ENCODE assay signal across 10 cellular contexts in the genomic region with DNA sequence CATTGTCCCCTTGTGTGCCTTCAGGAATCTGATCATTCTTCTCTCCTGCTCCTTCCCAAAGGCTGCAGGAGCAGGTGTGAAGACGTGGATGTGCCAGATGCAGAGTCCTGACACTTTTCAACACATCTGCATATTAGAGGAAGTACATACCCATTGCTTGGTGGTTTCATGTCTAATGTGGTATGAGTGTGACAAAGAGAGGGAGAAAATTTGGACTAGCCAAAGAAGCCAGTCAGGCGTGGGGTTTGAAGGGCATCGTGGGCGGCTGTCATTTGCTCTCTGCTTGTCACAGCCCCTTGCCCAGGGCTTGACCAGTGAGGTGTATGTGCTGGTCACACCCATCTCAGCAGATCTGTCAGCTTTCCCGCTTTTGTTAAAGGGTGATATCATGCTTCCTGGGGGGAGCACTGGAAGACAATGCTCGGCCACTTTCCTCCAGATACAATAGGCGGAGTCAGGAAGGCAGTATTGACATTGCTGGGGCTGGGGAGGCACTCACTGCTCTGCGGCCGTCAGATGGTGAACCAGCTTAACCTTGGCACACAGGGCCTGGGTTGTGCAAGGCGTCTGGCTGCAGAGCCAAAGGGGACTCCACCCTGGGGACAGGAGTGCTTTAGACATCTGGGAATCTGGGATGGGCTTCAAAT. TPM values are rescaled to one million over a fixed set of nuclear protein-coding genes. Genes with fewer than 3 reads are reported as not detected.
DNase-seq lines count a peak whose midpoint lies in the region; ATAC-seq and TF ChIP-seq lines count a peak whose summit lies in the region.
"Had no signal": no experiment of that assay in that cellular context is flagged by ENCODE, and none has a peak within 500 bp of the region (broad histone marks: within the 10 kb centered on the region; RNA-seq: fewer than 3 reads in every experiment).

No MANE protein-coding gene starts in this region.

- no peak overlapping the region for H3K4me3 ChIP-seq in adrenal gland

- WGBS in adrenal gland, 4 donors = 42 to 60% (median 55%) methylated on average over 9 to 10 of the region's 10 CpGs

- intact Hi-C loops in adrenal gland (cut with DNase I) = no loop called here

- no peak for ATAC-seq in GM21528 (IDR thresholded peaks at IDR 0.05; ENCODE audit: low FRiP score, unreplicated experiment)

- H3K36me3 ChIP-seq in adrenal gland (replicated peaks in 1 of 2) = no peaks in the 10 kb centered on the region

- no peaks in the 10 kb centered on the region for H3K9me3 ChIP-seq in adrenal gland (replicated peaks in 1 of 3)

- H3K27ac ChIP-seq in adrenal gland = peak overlapping the region in 1 of 5 donors; percentile 69

- H3K27me3 ChIP-seq in adrenal gland = peaks cover 7% of the 10 kb centered on the region

- no peaks in the 10 kb centered on the region for H3K4me1 ChIP-seq in adrenal gland (replicated peaks in 1 of 2)

- TF ChIP-seq CTCF in adrenal gland (IDR thresholded peaks at IDR 0.05) = no peak

- no peak for TF ChIP-seq POLR2A in adrenal gland (IDR thresholded peaks at IDR 0.05)

- peak; percentile 8 for DNase-seq in LoVo (ENCODE audit: low spot score)
- peak; percentile 26 to 71 (median 48) for DNase-seq in adrenal gland
- peak; percentile 30 for DNase-seq in iPS-NIHi11 (ENCODE audit: low spot score)
- peak; percentile 51 for DNase-seq in stromal cell of bone marrow (ENCODE audit: low read depth)
- no peak for DNase-seq in effector CD4-positive, alpha-beta T cell
- no peak for DNase-seq in 8988T
- DNase-seq in KG1 (lab: John Stamatoyannopoulos, UW) = no peak
- DNase-seq: activated CD4-positive, CD25-positive, alpha-beta regulatory T cell; NCI-H187 treated with DMSO at 0.1 percent for 48 hours had no signal

RNA-seq across cellular contexts. Expression of a gene that starts 8.6 kb away (rescaled TPM):
- total RNA-seq in adrenal gland = 10 to 100 TPM; 13.2 to 27.9 (median 21.3) TPM
- 10 to 100 TPM in 1 of 3 donors, 1 to 10 TPM in 2; 2.7 to 14.5 (median 3.3) TPM for polyA plus RNA-seq in adrenal gland

Comparison
In these comparisons a context has a peak if more than half of its experiments do, and no peak if none do; other contexts are left out.
1. DNase-seq: peak in LoVo (single experiment), adrenal gland (7 of 7), iPS-NIHi11 (single experiment) and stromal cell of bone marrow (single experiment); none in effector CD4-positive, alpha-beta T cell (single experiment), 8988T (single experiment) and KG1 (single experiment).